In genomic region chr14:21654215-21654614, GRCh38 we compare ENCODE assay signal across 35 cellular contexts. TPM values are rescaled to one million over a fixed set of nuclear protein-coding genes. Genes with fewer than 3 reads are reported as not detected.
"Had no signal": no experiment of that assay in that cellular context is flagged by ENCODE, and none has a peak within 500 bp of the region (broad histone marks: within the 10 kb centered on the region; RNA-seq: fewer than 3 reads in every experiment).

No MANE protein-coding gene starts in this region.

- H3K4me1 Mint-ChIP-seq: activated CD4-positive, alpha-beta T cell treated with anti-CD3 and anti-CD28 coated beads for 36 hours; activated CD4-positive, alpha-beta T cell treated with anti-CD3 and anti-CD28 coated beads, Interleukin-2, amount 10 ng/mL, durations not matched to agents 24 days and 14 days; activated CD8-positive, alpha-beta memory T cell treated with anti-CD3 and anti-CD28 coated beads, Interleukin-2, amount 10 ng/mL, durations not matched to agents 7 days and 5 days; activated naive CD4-positive, alpha-beta T cell treated with anti-CD3 and anti-CD28 coated beads, Interleukin-2, amount 50 U/mL, for 24 hours; activated naive CD8-positive, alpha-beta T cell treated with anti-CD3 and anti-CD28 coated beads for 36 hours; activated naive CD8-positive, alpha-beta T cell treated with anti-CD3 and anti-CD28 coated beads, Interleukin-2, amount 50 U/mL, for 24 hours; central memory CD8-positive, alpha-beta T cell had no signal

- H3K36me3 Mint-ChIP-seq: activated CD4-positive, alpha-beta memory T cell treated with anti-CD3 and anti-CD28 coated beads for 36 hours; activated CD8-positive, alpha-beta memory T cell treated with anti-CD3 and anti-CD28 coated beads, Interleukin-2, amount 10 ng/mL, durations not matched to agents 7 days and 5 days; activated naive CD4-positive, alpha-beta T cell treated with anti-CD3 and anti-CD28 coated beads, Interleukin-2, amount 50 U/mL, for 24 hours; activated naive CD8-positive, alpha-beta T cell treated with anti-CD3 and anti-CD28 coated beads for 36 hours had no signal

- H3K27ac ChIP-seq: adrenal gland, body of pancreas, cardiac muscle cell, esophagus muscularis mucosa, foreskin keratinocyte, gastrocnemius medialis had no signal

- H3K4me1 ChIP-seq: adrenal gland, body of pancreas, esophagus muscularis mucosa, foreskin keratinocyte, gastrocnemius medialis had no signal

- H3K27ac Mint-ChIP-seq: activated CD4-positive, alpha-beta memory T cell treated with anti-CD3 and anti-CD28 coated beads for 36 hours; activated CD4-positive, alpha-beta T cell treated with anti-CD3 and anti-CD28 coated beads for 36 hours; activated CD4-positive, alpha-beta T cell treated with anti-CD3 and anti-CD28 coated beads, Interleukin-2, amount 10 ng/mL, durations not matched to agents 24 days and 14 days; activated CD8-positive, alpha-beta memory T cell treated with anti-CD3 and anti-CD28 coated beads, Interleukin-2, amount 10 ng/mL, durations not matched to agents 7 days and 5 days; activated CD8-positive, alpha-beta T cell treated with anti-CD3 and anti-CD28 coated beads, Interleukin-2, amount 10 ng/mL, durations not matched to agents 7 days and 5 days; activated naive CD4-positive, alpha-beta T cell treated with anti-CD3 and anti-CD28 coated beads for 36 hours; activated naive CD4-positive, alpha-beta T cell treated with anti-CD3 and anti-CD28 coated beads, Interleukin-2, amount 50 U/mL, for 24 hours; activated naive CD8-positive, alpha-beta T cell treated with anti-CD3 and anti-CD28 coated beads for 36 hours; activated naive CD8-positive, alpha-beta T cell treated with anti-CD3 and anti-CD28 coated beads, Interleukin-2, amount 50 U/mL, for 24 hours; activated T-helper 1 cell treated with anti-CD3 and anti-CD28 coated beads, Interleukin-12 subunit alpha, Interleukin-12 subunit beta, Interleukin-2, Interleukin-4 antibody, amounts not matched to agents 30 ng/mL and 10 ng/mL and 1 ng/mL, durations not matched to agents 14 hours and 24 hours and 36 hours; activated T-helper 2 cell treated with anti-CD3 and anti-CD28 coated beads, Interferon-gamma antibody, Interleukin-2, Interleukin-4, amounts not matched to agents 10 μg/mL and 5 μg/mL and 100 μg/mL, durations not matched to agents 14 hours and 24 hours and 36 hours; effector memory CD8-positive, alpha-beta T cell had no signal

- H3K9me3 ChIP-seq: adrenal gland, body of pancreas, esophagus muscularis mucosa, gastrocnemius medialis had no signal

- H3K4me3 ChIP-seq: adrenal gland, body of pancreas, cardiac muscle cell, esophagus muscularis mucosa, gastrocnemius medialis had no signal

- H3K4me3 Mint-ChIP-seq: activated CD4-positive, alpha-beta memory T cell treated with anti-CD3 and anti-CD28 coated beads for 36 hours; activated CD4-positive, alpha-beta T cell treated with anti-CD3 and anti-CD28 coated beads for 36 hours; activated CD4-positive, alpha-beta T cell treated with anti-CD3 and anti-CD28 coated beads, Interleukin-2, amount 10 ng/mL, durations not matched to agents 24 days and 14 days; activated CD8-positive, alpha-beta memory T cell treated with anti-CD3 and anti-CD28 coated beads, Interleukin-2, amount 10 ng/mL, durations not matched to agents 7 days and 5 days; activated CD8-positive, alpha-beta T cell treated with anti-CD3 and anti-CD28 coated beads, Interleukin-2, amount 10 ng/mL, durations not matched to agents 7 days and 5 days; activated naive CD4-positive, alpha-beta T cell treated with anti-CD3 and anti-CD28 coated beads for 36 hours; activated naive CD4-positive, alpha-beta T cell treated with anti-CD3 and anti-CD28 coated beads, Interleukin-2, amount 50 U/mL, for 24 hours; activated naive CD8-positive, alpha-beta T cell treated with anti-CD3 and anti-CD28 coated beads for 36 hours; activated naive CD8-positive, alpha-beta T cell treated with anti-CD3 and anti-CD28 coated beads, Interleukin-2, amount 50 U/mL, for 24 hours; activated T-helper 1 cell treated with anti-CD3 and anti-CD28 coated beads, Interleukin-12 subunit alpha, Interleukin-12 subunit beta, Interleukin-2, Interleukin-4 antibody, amounts not matched to agents 30 ng/mL and 10 ng/mL and 1 ng/mL, durations not matched to agents 14 hours and 24 hours and 36 hours; central memory CD8-positive, alpha-beta T cell; effector memory CD8-positive, alpha-beta T cell had no signal

- H3K27me3 ChIP-seq: adrenal gland, body of pancreas, cardiac muscle cell, esophagus muscularis mucosa, foreskin keratinocyte, gastrocnemius medialis had no signal

- DNase-seq: activated CD4-positive, alpha-beta memory T cell treated with anti-CD3 and anti-CD28 coated beads for 36 hours; activated CD4-positive, alpha-beta T cell treated with anti-CD3 and anti-CD28 coated beads for 36 hours; activated CD4-positive, alpha-beta T cell treated with anti-CD3 and anti-CD28 coated beads, Interleukin-2, amount 10 ng/mL, durations not matched to agents 24 days and 14 days; activated CD4-positive, CD25-positive, alpha-beta regulatory T cell; activated CD4-positive, CD25-positive, alpha-beta regulatory T cell treated with anti-CD3 and anti-CD28 coated beads, Interleukin-2, amount 50 U/mL, for 72 hours; activated CD8-positive, alpha-beta memory T cell treated with anti-CD3 and anti-CD28 coated beads, Interleukin-2, amount 10 ng/mL, durations not matched to agents 7 days and 5 days; activated CD8-positive, alpha-beta memory T cell treated with anti-CD3 and anti-CD28 coated beads, Interleukin-2, amount 50 U/mL, for 4 hours; activated CD8-positive, alpha-beta T cell treated with anti-CD3 and anti-CD28 coated beads, Interleukin-2, amount 10 ng/mL, durations not matched to agents 7 days and 5 days; activated effector memory CD4-positive, alpha-beta T cell treated with anti-CD3 and anti-CD28 coated beads, Interleukin-2, amount 50 U/mL, for 16 hours; activated naive CD4-positive, alpha-beta T cell treated with anti-CD3 and anti-CD28 coated beads for 36 hours; activated naive CD8-positive, alpha-beta T cell treated with anti-CD3 and anti-CD28 coated beads for 36 hours; activated naive CD8-positive, alpha-beta T cell treated with anti-CD3 and anti-CD28 coated beads, Interleukin-2, amount 50 U/mL, for 24 hours; activated T-cell treated with anti-CD3 and anti-CD28 coated beads, Interleukin-2, amount 50 U/mL, for 1 hour; activated T-cell treated with anti-CD3 and anti-CD28 coated beads, Interleukin-2, amount 50 U/mL, for 48 hours; adrenal gland; amygdala; aorta; body of pancreas; cortex of kidney; dermis blood vessel endothelial cell; effector CD4-positive, alpha-beta T cell; effector memory CD8-positive, alpha-beta T cell; erythroblast; foreskin keratinocyte; gastrocnemius medialis; T-helper 2 cell had no signal

- H3K9me3 Mint-ChIP-seq: activated CD4-positive, alpha-beta memory T cell treated with anti-CD3 and anti-CD28 coated beads for 36 hours; activated CD4-positive, alpha-beta T cell treated with anti-CD3 and anti-CD28 coated beads, Interleukin-2, amount 10 ng/mL, durations not matched to agents 24 days and 14 days; activated naive CD4-positive, alpha-beta T cell treated with anti-CD3 and anti-CD28 coated beads for 36 hours; activated naive CD4-positive, alpha-beta T cell treated with anti-CD3 and anti-CD28 coated beads, Interleukin-2, amount 50 U/mL, for 24 hours; activated naive CD8-positive, alpha-beta T cell treated with anti-CD3 and anti-CD28 coated beads for 36 hours; activated naive CD8-positive, alpha-beta T cell treated with anti-CD3 and anti-CD28 coated beads, Interleukin-2, amount 50 U/mL, for 24 hours; activated T-helper 1 cell treated with anti-CD3 and anti-CD28 coated beads, Interleukin-12 subunit alpha, Interleukin-12 subunit beta, Interleukin-2, Interleukin-4 antibody, amounts not matched to agents 30 ng/mL and 10 ng/mL and 1 ng/mL, durations not matched to agents 14 hours and 24 hours and 36 hours; activated T-helper 2 cell treated with anti-CD3 and anti-CD28 coated beads, Interferon-gamma antibody, Interleukin-2, Interleukin-4, amounts not matched to agents 10 μg/mL and 5 μg/mL and 100 μg/mL, durations not matched to agents 14 hours and 24 hours and 36 hours; central memory CD8-positive, alpha-beta T cell; effector memory CD8-positive, alpha-beta T cell had no signal

- H3K36me3 ChIP-seq: adrenal gland, cardiac muscle cell, esophagus muscularis mucosa, gastrocnemius medialis had no signal

RNA-seq across cellular contexts. Expression of gene OR4E2, which starts 0.6 kb away (rescaled TPM):
- total RNA-seq: activated CD4-positive, alpha-beta memory T cell treated with anti-CD3 and anti-CD28 coated beads for 36 hours; activated CD4-positive, alpha-beta T cell treated with anti-CD3 and anti-CD28 coated beads for 36 hours; activated CD4-positive, alpha-beta T cell treated with anti-CD3 and anti-CD28 coated beads, Interleukin-2, amount 10 ng/mL, durations not matched to agents 24 days and 14 days; activated CD8-positive, alpha-beta memory T cell treated with anti-CD3 and anti-CD28 coated beads for 36 hours; activated CD8-positive, alpha-beta memory T cell treated with anti-CD3 and anti-CD28 coated beads, Interleukin-2, amount 10 ng/mL, durations not matched to agents 7 days and 5 days; activated CD8-positive, alpha-beta T cell treated with anti-CD3 and anti-CD28 coated beads, Interleukin-2, amount 10 ng/mL, durations not matched to agents 7 days and 5 days; activated naive CD4-positive, alpha-beta T cell treated with anti-CD3 and anti-CD28 coated beads for 36 hours; activated naive CD8-positive, alpha-beta T cell treated with anti-CD3 and anti-CD28 coated beads for 36 hours; activated T-helper 1 cell treated with anti-CD3 and anti-CD28 coated beads, Interleukin-12 subunit alpha, Interleukin-12 subunit beta, Interleukin-2, Interleukin-4 antibody, amounts not matched to agents 30 ng/mL and 10 ng/mL and 1 ng/mL, durations not matched to agents 14 hours and 24 hours and 36 hours; activated T-helper 2 cell treated with anti-CD3 and anti-CD28 coated beads, Interferon-gamma antibody, Interleukin-2, Interleukin-4, amounts not matched to agents 10 μg/mL and 5 μg/mL and 100 μg/mL, durations not matched to agents 14 hours and 24 hours and 36 hours; adrenal gland; aorta; body of pancreas; cardiac muscle cell; cerebellum; dermis blood vessel endothelial cell; esophagus muscularis mucosa; foreskin keratinocyte; gastrocnemius medialis; T-helper 1 cell treated with Interleukin-12 subunit alpha and Interleukin-12 subunit beta and Interleukin-4 antibody, amounts not matched to agents 30 ng/mL and 1 ng/mL, for 36 hours had no signal
- polyA plus RNA-seq: adrenal gland, aorta, cardiac muscle cell, foreskin keratinocyte had no signal

RNA-seq across cellular contexts. Expression of gene OR4E1, which starts 19.4 kb away (rescaled TPM):
- total RNA-seq: activated CD4-positive, alpha-beta T cell treated with anti-CD3 and anti-CD28 coated beads, Interleukin-2, amount 10 ng/mL, durations not matched to agents 24 days and 14 days; activated CD8-positive, alpha-beta memory T cell treated with anti-CD3 and anti-CD28 coated beads for 36 hours; activated CD8-positive, alpha-beta memory T cell treated with anti-CD3 and anti-CD28 coated beads, Interleukin-2, amount 10 ng/mL, durations not matched to agents 7 days and 5 days; activated naive CD8-positive, alpha-beta T cell treated with anti-CD3 and anti-CD28 coated beads for 36 hours; activated T-helper 1 cell treated with anti-CD3 and anti-CD28 coated beads, Interleukin-12 subunit alpha, Interleukin-12 subunit beta, Interleukin-2, Interleukin-4 antibody, amounts not matched to agents 30 ng/mL and 10 ng/mL and 1 ng/mL, durations not matched to agents 14 hours and 24 hours and 36 hours; adrenal gland; aorta; body of pancreas; cardiac muscle cell; cerebellum; dermis blood vessel endothelial cell; esophagus muscularis mucosa; foreskin keratinocyte; gastrocnemius medialis had no signal
- polyA plus RNA-seq: adrenal gland, aorta, cardiac muscle cell, foreskin keratinocyte had no signal

RNA-seq across cellular contexts. Expression of gene OR10G2, which starts 19.5 kb away (rescaled TPM):
- total RNA-seq: activated CD4-positive, alpha-beta memory T cell treated with anti-CD3 and anti-CD28 coated beads for 36 hours; activated CD4-positive, alpha-beta T cell treated with anti-CD3 and anti-CD28 coated beads for 36 hours; activated CD4-positive, alpha-beta T cell treated with anti-CD3 and anti-CD28 coated beads, Interleukin-2, amount 10 ng/mL, durations not matched to agents 24 days and 14 days; activated CD8-positive, alpha-beta memory T cell treated with anti-CD3 and anti-CD28 coated beads for 36 hours; activated CD8-positive, alpha-beta memory T cell treated with anti-CD3 and anti-CD28 coated beads, Interleukin-2, amount 10 ng/mL, durations not matched to agents 7 days and 5 days; activated CD8-positive, alpha-beta T cell treated with anti-CD3 and anti-CD28 coated beads, Interleukin-2, amount 10 ng/mL, durations not matched to agents 7 days and 5 days; activated naive CD4-positive, alpha-beta T cell treated with anti-CD3 and anti-CD28 coated beads for 36 hours; activated naive CD8-positive, alpha-beta T cell treated with anti-CD3 and anti-CD28 coated beads for 36 hours; activated T-helper 1 cell treated with anti-CD3 and anti-CD28 coated beads, Interleukin-12 subunit alpha, Interleukin-12 subunit beta, Interleukin-2, Interleukin-4 antibody, amounts not matched to agents 30 ng/mL and 10 ng/mL and 1 ng/mL, durations not matched to agents 14 hours and 24 hours and 36 hours; activated T-helper 2 cell treated with anti-CD3 and anti-CD28 coated beads, Interferon-gamma antibody, Interleukin-2, Interleukin-4, amounts not matched to agents 10 μg/mL and 5 μg/mL and 100 μg/mL, durations not matched to agents 14 hours and 24 hours and 36 hours; adrenal gland; aorta; body of pancreas; cardiac muscle cell; cerebellum; dermis blood vessel endothelial cell; esophagus muscularis mucosa; foreskin keratinocyte; gastrocnemius medialis; T-helper 1 cell treated with Interleukin-12 subunit alpha and Interleukin-12 subunit beta and Interleukin-4 antibody, amounts not matched to agents 30 ng/mL and 1 ng/mL, for 36 hours had no signal
- polyA plus RNA-seq: adrenal gland, aorta, cardiac muscle cell, foreskin keratinocyte had no signal
